1 cellular context compared by ENCODE assay signal in genomic region chr1:23590058-23590783, GRCh38.
TF ChIP-seq lines count a peak whose summit lies in the region.

No MANE protein-coding gene starts in this region.

TF ChIP-seq in K562, 482 proteins besides CTCF, POLR2A, EP300 and RAD21 (continued from another document and continues in another):
- TF ChIP-seq ZNF436 (CRISPR knock-in tag; IDR thresholded peaks at IDR 0.05) (peak; percentile 30; the same call in 1 of the 2 replicates), KDM1A (IDR thresholded peaks at IDR 0.05) (peak; percentile 75 to 78), ELF4 (CRISPR knock-in tag; IDR thresholded peaks at IDR 0.05) (no peak), SRF (CRISPR knock-in tag; IDR thresholded peaks at IDR 0.05) (no peak), ZNF695 (CRISPR knock-in tag; IDR thresholded peaks at IDR 0.05) (no peak), L3MBTL2 (IDR thresholded peaks at IDR 0.05) (peak; percentile 60), EZH2 (IDR thresholded peaks at IDR 0.05; ENCODE audit: borderline replicate concordance, low read depth, low read length) (no peak), NR0B1 (IDR thresholded peaks at IDR 0.05; ENCODE audit: partially characterized antibody) (no peak), RBM25 (IDR thresholded peaks at IDR 0.05; ENCODE audit: low read depth, low read length, severe bottlenecking) (peak; percentile 80), CEBPZ (IDR thresholded peaks at IDR 0.05; ENCODE audit: borderline replicate concordance, low read depth, low read length) (no peak), MYC (IDR thresholded peaks at IDR 0.05; ENCODE audit: low read depth, low read length) (peak; percentile 33; the same call in 1 of the 2 replicates), MYC (CRISPR knock-in tag; IDR thresholded peaks at IDR 0.05; ENCODE audit: borderline replicate concordance, low read depth) (no peak), HMG20B (CRISPR knock-in tag; IDR thresholded peaks at IDR 0.05) (no peak), TFAP4 (CRISPR knock-in tag; IDR thresholded peaks at IDR 0.05; ENCODE audit: borderline replicate concordance) (peak; percentile 66; the same call in 1 of the 2 replicates), SMARCA5 (IDR thresholded peaks at IDR 0.05) (peak; percentile 96), BCOR (IDR thresholded peaks at IDR 0.05) (peak; percentile 90), ZNF384 (IDR thresholded peaks at IDR 0.05; ENCODE audit: low read depth, low read length) (no peak), ZNF445 (CRISPR knock-in tag; IDR thresholded peaks at IDR 0.05; ENCODE audit: low read depth) (no peak), FOS (IDR thresholded peaks at IDR 0.05; ENCODE audit: extremely low read depth, insufficient read length) (no peak), ARID4B (CRISPR knock-in tag; IDR thresholded peaks at IDR 0.05) (0 out of 2 replicates have a peak, but pooled peaks have one; percentile 34), CBFA2T3 (IDR thresholded peaks at IDR 0.05) (no peak), CREM (IDR thresholded peaks at IDR 0.05; ENCODE audit: low read depth) (0 out of 2 replicates have a peak, but pooled peaks have one; percentile 25), NR1H2 (CRISPR knock-in tag; IDR thresholded peaks at IDR 0.05) (no peak), DMBX1 (CRISPR knock-in tag; IDR thresholded peaks at IDR 0.05; ENCODE audit: borderline replicate concordance) (no peak), ZFP91 (CRISPR knock-in tag; IDR thresholded peaks at IDR 0.05) (no peak), FOSL1 (tag; conservative IDR thresholded peaks at IDR 0.05) (no peak), GABPB1 (CRISPR knock-in tag; IDR thresholded peaks at IDR 0.05) (no peak), USF1 (CRISPR knock-in tag; IDR thresholded peaks at IDR 0.05) (peak; percentile 27; the same call in 1 of the 2 replicates), TAF15 (IDR thresholded peaks at IDR 0.05; ENCODE audit: low read depth, low read length) (no peak), MGA (IDR thresholded peaks at IDR 0.05) (peak; percentile 56), E2F6 (IDR thresholded peaks at IDR 0.05; ENCODE audit: borderline replicate concordance in 1 of 2, extremely low read depth in 1 of 2, insufficient read depth in 1 of 2, insufficient read length in 1 of 2, low read depth in 1 of 2, low read length in 1 of 2, poor library complexity in 1 of 2, severe bottlenecking in 1 of 2) (peak in 1 of 2 experiments; percentile 36)
